26 cellular contexts compared by ENCODE assay signal in genomic region chr19:17341845-17342244, GRCh38. TPM values are rescaled to one million over a fixed set of nuclear protein-coding genes. Genes with fewer than 3 reads are reported as not detected.
DNase-seq lines count a peak whose midpoint lies in the region; ATAC-seq, FAIRE-seq and TF ChIP-seq lines count a peak whose summit lies in the region.
"Had no signal": no experiment of that assay in that cellular context is flagged by ENCODE, and none has a peak within 500 bp of the region (broad histone marks: within the 10 kb centered on the region; RNA-seq: fewer than 3 reads in every experiment).

No MANE protein-coding gene starts in this region.

- peaks cover 7% of the 10 kb centered on the region for H3K79me2 ChIP-seq in HepG2 (ENCODE audit: insufficient read depth, low read length)
- no peaks in the 10 kb centered on the region for H3K79me2 ChIP-seq in osteoblast (ENCODE audit: insufficient read depth, low read length)

- H3K9me3 ChIP-seq in HepG2 (ENCODE audit: low read length) (no peaks in the 10 kb centered on the region), right lobe of liver (no peaks in the 10 kb centered on the region), osteoblast (ENCODE audit: low read depth, low read length) (no peaks in the 10 kb centered on the region)
- H3K9me3 ChIP-seq: A549; BE2C; BLaER1 treated with 17β-estradiol and CSF1 and Interleukin-3, amounts not matched to agents 10 nM and 100 nM; Caco-2 had no signal

- H3K27me3 ChIP-seq in HepG2 (ENCODE audit: control insufficient read depth in 1 of 2, insufficient read depth in 2 of 2, low read length in 2 of 2) (no peaks in the 10 kb centered on the region; a peak in 1 of 5 replicates), right lobe of liver (no peaks in the 10 kb centered on the region), osteoblast (ENCODE audit: insufficient read depth, low read length) (no peaks in the 10 kb centered on the region)
- H3K27me3 ChIP-seq: BE2C; BLaER1 treated with 17β-estradiol and CSF1 and Interleukin-3, amounts not matched to agents 10 nM and 100 nM had no signal

- no peak for TF ChIP-seq POLR2A in HepG2 (IDR thresholded peaks at IDR 0.05; ENCODE audit: insufficient read depth in 1 of 2, low read depth in 2 of 2, low read length in 2 of 2)
- no peak for TF ChIP-seq POLR2A in right lobe of liver (IDR thresholded peaks at IDR 0.05)

- H3K36me3 ChIP-seq in HepG2 (replicated peaks in 1 of 2; ENCODE audit: control insufficient read depth in 1 of 2, insufficient read depth in 2 of 2, low read length in 2 of 2) (peaks cover 1 to 9% of the 10 kb centered on the region in 2 experiments; a peak in 1 of 5 replicates), right lobe of liver (no peaks in the 10 kb centered on the region), osteoblast (ENCODE audit: insufficient read depth, low read length) (no peaks in the 10 kb centered on the region)
- H3K36me3 ChIP-seq: BE2C had no signal

- H3K36me3 Mint-ChIP-seq in endothelial cell (ENCODE audit: low read depth, unreplicated experiment), result peaks cover 3% of the 10 kb centered on the region

- peak overlapping the region; percentile 66 for H3K27ac ChIP-seq in HepG2 (ENCODE audit: extremely low read length, insufficient read depth, low read length)
- H3K27ac ChIP-seq in right lobe of liver, result no peak overlapping the region
- no peak overlapping the region for H3K27ac ChIP-seq in osteoblast (ENCODE audit: low read depth, low read length)
- H3K27ac ChIP-seq: A549; BLaER1 treated with 17β-estradiol and CSF1 and Interleukin-3, amounts not matched to agents 10 nM and 100 nM had no signal

- H3K4me2 ChIP-seq in HepG2 (ENCODE audit: low read depth, low read length) (no peak overlapping the region), osteoblast (ENCODE audit: insufficient read depth, low read length) (no peak overlapping the region)
- H3K4me2 ChIP-seq: A549 had no signal

- no peak overlapping the region for H3K9ac ChIP-seq in HepG2 (ENCODE audit: insufficient read depth, low read depth, low read length)

- no peak for TF ChIP-seq RAD21 in HepG2 (CRISPR knock-in tag; IDR thresholded peaks at IDR 0.05)

- ATAC-seq in HepG2 (no peak), right lobe of liver (no peak)
- ATAC-seq: A549, GM12878, GM23338 had no signal

- no peaks in the 10 kb centered on the region for H3K9me3 Mint-ChIP-seq in endothelial cell (ENCODE audit: unreplicated experiment)
- H3K9me3 Mint-ChIP-seq: CD14-positive monocyte; CD4-positive, alpha-beta memory T cell; GM23338; H9 had no signal

- H3K4me1 ChIP-seq in HepG2 (ENCODE audit: insufficient read depth, low read length), result peaks cover 43% of the 10 kb centered on the region
- peaks cover 0 to 13% (median 5%) of the 10 kb centered on the region in 4 donors for H3K4me1 ChIP-seq in right lobe of liver
- H3K4me1 ChIP-seq in osteoblast (ENCODE audit: insufficient read depth, low read length), result peaks cover 8% of the 10 kb centered on the region
- H3K4me1 ChIP-seq: BE2C had no signal

- intact Hi-C loops in HepG2 (cut with micrococcal nuclease; ENCODE audit: unreplicated experiment) (loop anchor here (10.0 kb wide), 1 partner anchor 123 kb away; the partner anchor contains the start of gene NXNL1), right lobe of liver (cut with DNase I) (loop anchor here in 1 of 2 donors (10.0 kb wide), 1 partner anchor 113 kb away; no protein-coding TSS in a partner anchor), cardiac septum (cut with DNase I) (no loop called here)

- no peak for FAIRE-seq in HepG2 (lab: Jason Lieb, UNC)
- FAIRE-seq: A549, D721Med, GM12878, GM19239 had no signal

- peak overlapping the region; percentile 42 for H3K27ac Mint-ChIP-seq in endothelial cell (ENCODE audit: unreplicated experiment)
- H3K27ac Mint-ChIP-seq: CD14-positive monocyte, GM23338 had no signal

- H3K4me3 ChIP-seq in HepG2 (replicated peaks in 1 of 3; ENCODE audit: insufficient read depth in 1 of 3, low read depth in 2 of 3, low read length in 3 of 3) (no peak overlapping the region), right lobe of liver (no peak overlapping the region), osteoblast (ENCODE audit: insufficient read depth, low read length) (no peak overlapping the region)
- H3K4me3 ChIP-seq: A549; BLaER1 treated with 17β-estradiol and CSF1 and Interleukin-3, amounts not matched to agents 10 nM and 100 nM; GM12878 had no signal

- CTCF ChIA-PET in HepG2 (lab: Yijun Ruan, JAX; ENCODE audit: low intra/inter-chr PET ratio, low total read pairs) (no interaction called here), HEK293T (lab: Yijun Ruan, JAX) (no interaction called here)

- no peak for DNase-seq in HepG2 (ENCODE audit: low spot score)
- no peak for DNase-seq in right lobe of liver
- no peak for DNase-seq in endothelial cell (ENCODE audit: low spot score)
- DNase-seq in osteoblast (ENCODE audit: insufficient read length, low spot score, missing footprints), result peak; percentile 29
- no peak for DNase-seq in COLO829 (ENCODE audit: low spot score)
- no peak for DNase-seq in cardiac septum (ENCODE audit: low spot score)
- DNase-seq in HEK293T (ENCODE audit: extremely low spot score), result no peak
- DNase-seq: 8988T; ACHN; AML-193; BE2C; Caco-2; CD4-positive, alpha-beta memory T cell; DMS 273 treated with DMSO at 0.1 percent for 48 hours; DMS79; EL; GDM1; H9 had no signal

- TF ChIP-seq EP300 in HepG2 (IDR thresholded peaks at IDR 0.05; ENCODE audit: low read depth in 2 of 2, low read length in 2 of 2) (no peak), HepG2 (CRISPR knock-in tag; IDR thresholded peaks at IDR 0.05; ENCODE audit: borderline replicate concordance) (no peak)

- H3K4me3 Mint-ChIP-seq in endothelial cell (ENCODE audit: unreplicated experiment), result no peak overlapping the region
- H3K4me3 Mint-ChIP-seq: CD14-positive monocyte; CD4-positive, alpha-beta memory T cell; GM23338; H9 had no signal

- H3K4me1 Mint-ChIP-seq in endothelial cell (ENCODE audit: unreplicated experiment), result peaks cover 2% of the 10 kb centered on the region

- WGBS in HepG2 (ENCODE audit: low lambda C conversion rate), result 88% methylated on average over 7 of the region's 7 CpGs
- WGBS in right lobe of liver (ENCODE audit: insufficient coverage, low coverage, low lambda C conversion rate, missing lambda C conversion rate), result 79% methylated on average over 7 of the region's 7 CpGs

- peaks cover 17% of the 10 kb centered on the region for H3K27me3 Mint-ChIP-seq in endothelial cell (ENCODE audit: unreplicated experiment)
- H3K27me3 Mint-ChIP-seq: CD4-positive, alpha-beta memory T cell had no signal

- H4K20me1 ChIP-seq in HepG2 (ENCODE audit: insufficient read depth, low read length) (no peaks in the 10 kb centered on the region), osteoblast (ENCODE audit: insufficient read depth, low read length) (no peaks in the 10 kb centered on the region)
- H4K20me1 ChIP-seq: BLaER1 treated with 17β-estradiol and CSF1 and Interleukin-3, amounts not matched to agents 10 nM and 100 nM had no signal

- TF ChIP-seq CTCF in HepG2 (CRISPR knock-in tag; IDR thresholded peaks at IDR 0.05), result no peak
- TF ChIP-seq CTCF in right lobe of liver (IDR thresholded peaks at IDR 0.05), result no peak
- no peak for TF ChIP-seq CTCF in endothelial cell (IDR thresholded peaks at IDR 0.05; ENCODE audit: unreplicated experiment)
- no peak for TF ChIP-seq CTCF in osteoblast (IDR thresholded peaks at IDR 0.05; ENCODE audit: extremely low read depth, low read depth, low read length)

- no TSS peak for BruUV-seq in HepG2 (replicated peaks; lab: Mats Ljungman, UMichigan)

- in situ Hi-C loops in HepG2 (cut with HindIII; ENCODE audit: extremely low pct_ligation_motif_present, low pct_unique_long_range_greater_than_20kb), result no loop called here

- POLR2A ChIA-PET in HepG2 (lab: Yijun Ruan, JAX), result no interaction called here
- POLR2A ChIA-PET in HEK293T (lab: Yijun Ruan, JAX), result interaction anchor here (1.1 kb wide), 1 partner anchor 9 kb away, joined by 5 read pairs; no protein-coding TSS in a partner anchor

- H2AFZ ChIP-seq in HepG2 (ENCODE audit: low read length), result no peak overlapping the region
- H2AFZ ChIP-seq in osteoblast (ENCODE audit: low read length), result no peak overlapping the region
- H2AFZ ChIP-seq: GM23338 had no signal

RNA-seq across cellular contexts. Expression of gene GTPBP3, which starts 4.5 kb away (rescaled TPM):
- total RNA-seq in HepG2 (2016; rRNA removed; fragmentation: Illumina TruSeq; extraction: Trizol) (21.9 and 30.0 TPM in 2 replicates), right lobe of liver (10 to 100 TPM; 10.3 to 23.6 (median 13.6) TPM), endothelial cell (ENCODE audit: unreplicated experiment) (27.3 TPM), osteoblast (10.9 and 14.7 TPM in 2 replicates), cardiac septum (9.8 TPM)
- 7.6 and 7.7 TPM in 2 replicates for total RNA-seq in HepG2 (2016; cell fraction: cytosol; rRNA removed; fragmentation: Illumina TruSeq; extraction: Trizol; ENCODE audit: low read depth)
- 20.5 and 30.8 TPM in 2 replicates for total RNA-seq in HepG2 (2016; cell fraction: insoluble cytoplasmic fraction; rRNA removed; fragmentation: Illumina TruSeq; extraction: Trizol)
- 10.2 and 11.9 TPM in 2 replicates for total RNA-seq in HepG2 (2016; cell fraction: membrane; rRNA removed; fragmentation: Illumina TruSeq; extraction: Trizol)
- 21.2 and 29.1 TPM in 2 replicates for total RNA-seq in HepG2 (2016; cell fraction: nucleus; rRNA removed; fragmentation: Illumina TruSeq; extraction: Trizol)
- 17.5 and 19.4 TPM in 2 replicates for polyA plus RNA-seq in HepG2 (2011; rRNA removed)
- polyA plus RNA-seq in HepG2 (2011; cell fraction: cytosol; rRNA removed), result 12.8 and 16.0 TPM in 2 replicates
- polyA plus RNA-seq in HepG2 (2011; cell fraction: nucleus; rRNA removed), result 70.0 and 87.3 TPM in 2 replicates
- polyA plus RNA-seq in HepG2 (2012), result 18.4 and 23.1 TPM in 2 replicates
- polyA plus RNA-seq in HepG2 (2016; cell fraction: cytosol; fragmentation: Illumina TruSeq; extraction: Trizol; ENCODE audit: low read depth), result 2.2 and 2.4 TPM in 2 replicates
- 28.4 and 29.4 TPM in 2 replicates for polyA plus RNA-seq in HepG2 (2016; cell fraction: insoluble cytoplasmic fraction; fragmentation: Illumina TruSeq; extraction: Trizol; ENCODE audit: low read depth)
- 6.0 and 6.4 TPM in 2 replicates for polyA plus RNA-seq in HepG2 (2016; cell fraction: membrane; fragmentation: Illumina TruSeq; extraction: Trizol; ENCODE audit: low read depth)
- polyA plus RNA-seq in HepG2 (2016; cell fraction: nucleus; fragmentation: Illumina TruSeq; extraction: Trizol; ENCODE audit: insufficient read depth, low read depth), result 98.3 and 114 TPM in 2 replicates
- polyA minus RNA-seq in HepG2 (2011; rRNA and poly(A)+ RNA removed; ENCODE audit: low replicate concordance), result 24.6 and 34.1 TPM in 2 replicates
- polyA minus RNA-seq in HepG2 (2011; cell fraction: cytosol; rRNA and poly(A)+ RNA removed), result 13.8 and 14.8 TPM in 2 replicates
- 29.1 and 29.5 TPM in 2 replicates for polyA minus RNA-seq in HepG2 (2011; cell fraction: nucleus; rRNA and poly(A)+ RNA removed)

RNA-seq across cellular contexts. Expression of gene ANO8, which starts 7.2 kb away (rescaled TPM):
- total RNA-seq in HepG2 (2016; rRNA removed; fragmentation: Illumina TruSeq; extraction: Trizol), result 0.79 and 1.8 TPM in 2 replicates
- 0.26 and 0.51 TPM in 2 replicates for total RNA-seq in HepG2 (2016; cell fraction: cytosol; rRNA removed; fragmentation: Illumina TruSeq; extraction: Trizol; ENCODE audit: low read depth)
- 0.62 and 2.2 TPM in 2 replicates for total RNA-seq in HepG2 (2016; cell fraction: insoluble cytoplasmic fraction; rRNA removed; fragmentation: Illumina TruSeq; extraction: Trizol)
- 0.69 and 0.87 TPM in 2 replicates for total RNA-seq in HepG2 (2016; cell fraction: membrane; rRNA removed; fragmentation: Illumina TruSeq; extraction: Trizol)
- 3.0 and 3.6 TPM in 2 replicates for total RNA-seq in HepG2 (2016; cell fraction: nucleus; rRNA removed; fragmentation: Illumina TruSeq; extraction: Trizol)
- polyA plus RNA-seq in HepG2 (2011; rRNA removed), result 3.5 and 5.1 TPM in 2 replicates
- polyA plus RNA-seq in HepG2 (2011; cell fraction: cytosol; rRNA removed), result 1.8 and 2.2 TPM in 2 replicates
- 27.1 and 30.5 TPM in 2 replicates for polyA plus RNA-seq in HepG2 (2011; cell fraction: nucleus; rRNA removed)
- polyA plus RNA-seq in HepG2 (2012), result 3.2 and 4.5 TPM in 2 replicates
- polyA plus RNA-seq in HepG2 (2016; cell fraction: cytosol; fragmentation: Illumina TruSeq; extraction: Trizol; ENCODE audit: low read depth), result 0.24 and 0.28 TPM in 2 replicates
- 0.87 and 1.1 TPM in 2 replicates for polyA plus RNA-seq in HepG2 (2016; cell fraction: insoluble cytoplasmic fraction; fragmentation: Illumina TruSeq; extraction: Trizol; ENCODE audit: low read depth)
- 0.37 and 0.50 TPM in 2 replicates for polyA plus RNA-seq in HepG2 (2016; cell fraction: membrane; fragmentation: Illumina TruSeq; extraction: Trizol; ENCODE audit: low read depth)
- polyA plus RNA-seq in HepG2 (2016; cell fraction: nucleus; fragmentation: Illumina TruSeq; extraction: Trizol; ENCODE audit: insufficient read depth, low read depth), result 12.4 and 14.0 TPM in 2 replicates
- polyA minus RNA-seq in HepG2 (2011; rRNA and poly(A)+ RNA removed; ENCODE audit: low replicate concordance), result 7.6 and 10.4 TPM in 2 replicates
- 3.0 TPM in 2 replicates for polyA minus RNA-seq in HepG2 (2011; cell fraction: cytosol; rRNA and poly(A)+ RNA removed)
- polyA minus RNA-seq in HepG2 (2011; cell fraction: nucleus; rRNA and poly(A)+ RNA removed), result 9.2 and 9.3 TPM in 2 replicates
- total RNA-seq in right lobe of liver, result 1 to 10 TPM; 5.0 to 8.8 (median 6.6) TPM
- total RNA-seq in endothelial cell (ENCODE audit: unreplicated experiment), result 19.0 TPM
- 5.1 and 7.4 TPM in 2 replicates for total RNA-seq in osteoblast
- total RNA-seq in cardiac septum, result 7.3 TPM

RNA-seq across cellular contexts. Expression of gene DDA1, which starts 32.5 kb away (rescaled TPM):
- 17.5 and 24.5 TPM in 2 replicates for total RNA-seq in HepG2 (2016; rRNA removed; fragmentation: Illumina TruSeq; extraction: Trizol)
- total RNA-seq in HepG2 (2016; cell fraction: cytosol; rRNA removed; fragmentation: Illumina TruSeq; extraction: Trizol; ENCODE audit: low read depth), result 25.4 and 29.1 TPM in 2 replicates
- total RNA-seq in HepG2 (2016; cell fraction: insoluble cytoplasmic fraction; rRNA removed; fragmentation: Illumina TruSeq; extraction: Trizol), result 15.9 and 21.5 TPM in 2 replicates
- 26.5 and 27.3 TPM in 2 replicates for total RNA-seq in HepG2 (2016; cell fraction: membrane; rRNA removed; fragmentation: Illumina TruSeq; extraction: Trizol)
- total RNA-seq in HepG2 (2016; cell fraction: nucleus; rRNA removed; fragmentation: Illumina TruSeq; extraction: Trizol), result 12.8 and 19.3 TPM in 2 replicates
- polyA plus RNA-seq in HepG2 (2011; rRNA removed), result 26.0 and 26.6 TPM in 2 replicates
- 26.2 and 28.7 TPM in 2 replicates for polyA plus RNA-seq in HepG2 (2011; cell fraction: cytosol; rRNA removed)
- 28.5 and 30.3 TPM in 2 replicates for polyA plus RNA-seq in HepG2 (2011; cell fraction: nucleus; rRNA removed)
- 23.7 and 24.8 TPM in 2 replicates for polyA plus RNA-seq in HepG2 (2012)
- polyA plus RNA-seq in HepG2 (2016; cell fraction: cytosol; fragmentation: Illumina TruSeq; extraction: Trizol; ENCODE audit: low read depth), result 60.1 and 61.7 TPM in 2 replicates
- polyA plus RNA-seq in HepG2 (2016; cell fraction: insoluble cytoplasmic fraction; fragmentation: Illumina TruSeq; extraction: Trizol; ENCODE audit: low read depth), result 37.0 and 42.5 TPM in 2 replicates
- 48.4 and 51.3 TPM in 2 replicates for polyA plus RNA-seq in HepG2 (2016; cell fraction: membrane; fragmentation: Illumina TruSeq; extraction: Trizol; ENCODE audit: low read depth)
- 41.0 and 47.5 TPM in 2 replicates for polyA plus RNA-seq in HepG2 (2016; cell fraction: nucleus; fragmentation: Illumina TruSeq; extraction: Trizol; ENCODE audit: insufficient read depth, low read depth)
- polyA minus RNA-seq in HepG2 (2011; rRNA and poly(A)+ RNA removed; ENCODE audit: low replicate concordance), result 10.1 and 17.7 TPM in 2 replicates
- 6.3 and 6.9 TPM in 2 replicates for polyA minus RNA-seq in HepG2 (2011; cell fraction: cytosol; rRNA and poly(A)+ RNA removed)
- 7.2 and 10.8 TPM in 2 replicates for polyA minus RNA-seq in HepG2 (2011; cell fraction: nucleus; rRNA and poly(A)+ RNA removed)
- total RNA-seq in right lobe of liver, result 10 to 100 TPM; 10.4 to 23.4 (median 14.1) TPM
- 44.7 TPM for total RNA-seq in endothelial cell (ENCODE audit: unreplicated experiment)
- total RNA-seq in osteoblast, result 8.5 and 11.6 TPM in 2 replicates
- 38.8 TPM for total RNA-seq in cardiac septum

RNA-seq across cellular contexts. Expression of gene PLVAP, which starts 35.3 kb away (rescaled TPM):
- total RNA-seq in HepG2 (2016; rRNA removed; fragmentation: Illumina TruSeq; extraction: Trizol) (not detected in 2 replicates), right lobe of liver (10 to 100 TPM in 1 of 6 experiments, 1 to 10 TPM in 4, under 1 TPM in 1; 0.78 to 16.6 (median 4.1) TPM), endothelial cell (ENCODE audit: unreplicated experiment) (1,569 TPM), osteoblast (not detected in 2 replicates), cardiac septum (32.8 TPM)
- total RNA-seq in HepG2 (2016; cell fraction: cytosol; rRNA removed; fragmentation: Illumina TruSeq; extraction: Trizol; ENCODE audit: low read depth), result not detected in 2 replicates
- total RNA-seq in HepG2 (2016; cell fraction: insoluble cytoplasmic fraction; rRNA removed; fragmentation: Illumina TruSeq; extraction: Trizol), result not detected in 2 replicates
- total RNA-seq in HepG2 (2016; cell fraction: membrane; rRNA removed; fragmentation: Illumina TruSeq; extraction: Trizol), result not detected in 2 replicates
- total RNA-seq in HepG2 (2016; cell fraction: nucleus; rRNA removed; fragmentation: Illumina TruSeq; extraction: Trizol), result not detected in 2 replicates
- 0.26 TPM in 1 of 2 replicates, not detected in the other for polyA plus RNA-seq in HepG2 (2011; rRNA removed)
- polyA plus RNA-seq in HepG2 (2011; cell fraction: cytosol; rRNA removed), result not detected in 2 replicates
- polyA plus RNA-seq in HepG2 (2011; cell fraction: nucleus; rRNA removed), result 0.26 and 0.58 TPM in 2 replicates
- not detected in 2 replicates for polyA plus RNA-seq in HepG2 (2012)
- not detected in 2 replicates for polyA plus RNA-seq in HepG2 (2016; cell fraction: cytosol; fragmentation: Illumina TruSeq; extraction: Trizol; ENCODE audit: low read depth)
- not detected in 2 replicates for polyA plus RNA-seq in HepG2 (2016; cell fraction: insoluble cytoplasmic fraction; fragmentation: Illumina TruSeq; extraction: Trizol; ENCODE audit: low read depth)
- polyA plus RNA-seq in HepG2 (2016; cell fraction: membrane; fragmentation: Illumina TruSeq; extraction: Trizol; ENCODE audit: low read depth), result not detected in 2 replicates
- not detected in 2 replicates for polyA plus RNA-seq in HepG2 (2016; cell fraction: nucleus; fragmentation: Illumina TruSeq; extraction: Trizol; ENCODE audit: insufficient read depth, low read depth)
- polyA minus RNA-seq in HepG2 (2011; rRNA and poly(A)+ RNA removed; ENCODE audit: low replicate concordance), result not detected in 2 replicates
- not detected in 2 replicates for polyA minus RNA-seq in HepG2 (2011; cell fraction: cytosol; rRNA and poly(A)+ RNA removed)
- not detected in 2 replicates for polyA minus RNA-seq in HepG2 (2011; cell fraction: nucleus; rRNA and poly(A)+ RNA removed)
- total RNA-seq: Caco-2, GM23338, H4, H9 had no signal
- polyA plus RNA-seq: A549; CD4-positive, alpha-beta memory T cell; GM23338 had no signal

RNA-seq across cellular contexts. Expression of gene MRPL34, which starts 36.2 kb away (rescaled TPM):
- total RNA-seq in HepG2 (2016; rRNA removed; fragmentation: Illumina TruSeq; extraction: Trizol) (77.3 and 93.6 TPM in 2 replicates), right lobe of liver (100 to 1,000 TPM in 4 of 6 experiments, 10 to 100 TPM in 2; 63.5 to 363 (median 122) TPM), endothelial cell (ENCODE audit: unreplicated experiment) (60.2 TPM), osteoblast (21.8 and 40.5 TPM in 2 replicates), cardiac septum (136 TPM)
- 45.1 and 52.9 TPM in 2 replicates for total RNA-seq in HepG2 (2016; cell fraction: cytosol; rRNA removed; fragmentation: Illumina TruSeq; extraction: Trizol; ENCODE audit: low read depth)
- 85.6 and 107 TPM in 2 replicates for total RNA-seq in HepG2 (2016; cell fraction: insoluble cytoplasmic fraction; rRNA removed; fragmentation: Illumina TruSeq; extraction: Trizol)
- total RNA-seq in HepG2 (2016; cell fraction: membrane; rRNA removed; fragmentation: Illumina TruSeq; extraction: Trizol), result 66.3 and 68.2 TPM in 2 replicates
- 30.0 and 33.9 TPM in 2 replicates for total RNA-seq in HepG2 (2016; cell fraction: nucleus; rRNA removed; fragmentation: Illumina TruSeq; extraction: Trizol)
- 67.7 and 74.0 TPM in 2 replicates for polyA plus RNA-seq in HepG2 (2011; rRNA removed)
- polyA plus RNA-seq in HepG2 (2011; cell fraction: cytosol; rRNA removed), result 58.9 and 74.9 TPM in 2 replicates
- polyA plus RNA-seq in HepG2 (2011; cell fraction: nucleus; rRNA removed), result 20.3 and 25.7 TPM in 2 replicates
- polyA plus RNA-seq in HepG2 (2012), result 44.9 and 52.3 TPM in 2 replicates
- polyA plus RNA-seq in HepG2 (2016; cell fraction: cytosol; fragmentation: Illumina TruSeq; extraction: Trizol; ENCODE audit: low read depth), result 56.0 and 60.4 TPM in 2 replicates
- 143 and 167 TPM in 2 replicates for polyA plus RNA-seq in HepG2 (2016; cell fraction: insoluble cytoplasmic fraction; fragmentation: Illumina TruSeq; extraction: Trizol; ENCODE audit: low read depth)
- polyA plus RNA-seq in HepG2 (2016; cell fraction: membrane; fragmentation: Illumina TruSeq; extraction: Trizol; ENCODE audit: low read depth), result 87.6 and 88.1 TPM in 2 replicates
- 83.1 and 91.2 TPM in 2 replicates for polyA plus RNA-seq in HepG2 (2016; cell fraction: nucleus; fragmentation: Illumina TruSeq; extraction: Trizol; ENCODE audit: insufficient read depth, low read depth)
- 18.5 and 37.3 TPM in 2 replicates for polyA minus RNA-seq in HepG2 (2011; rRNA and poly(A)+ RNA removed; ENCODE audit: low replicate concordance)
- polyA minus RNA-seq in HepG2 (2011; cell fraction: cytosol; rRNA and poly(A)+ RNA removed), result 16.2 and 18.6 TPM in 2 replicates
- polyA minus RNA-seq in HepG2 (2011; cell fraction: nucleus; rRNA and poly(A)+ RNA removed), result 3.0 and 5.1 TPM in 2 replicates
